In genomic region chr9:129211686-129212085, GRCh38 we compare ENCODE assay signal across 1 cellular context.
TF ChIP-seq lines count a peak whose summit lies in the region.

No MANE protein-coding gene starts in this region.

TF ChIP-seq in GM23338, 12 proteins besides CTCF, POLR2A, EP300 and RAD21 (continued from another document):
- no peak for TF ChIP-seq ETS1 (IDR thresholded peaks at IDR 0.05)
- TF ChIP-seq EZH2 (IDR thresholded peaks at IDR 0.05; ENCODE audit: low read depth, unreplicated experiment): no peak
- TF ChIP-seq EZH2phosphoT487 (IDR thresholded peaks at IDR 0.05; ENCODE audit: unreplicated experiment): no peak
